ENCODE assay signal across 1 cellular context in genomic region chr9:137075275-137075775, GRCh38.
TF ChIP-seq lines count a peak whose summit lies in the region.

No MANE protein-coding gene starts in this region.

TF ChIP-seq in GM23338, 12 proteins besides CTCF, POLR2A, EP300 and RAD21 (continued from another document):
- TF ChIP-seq, protein P1, sequence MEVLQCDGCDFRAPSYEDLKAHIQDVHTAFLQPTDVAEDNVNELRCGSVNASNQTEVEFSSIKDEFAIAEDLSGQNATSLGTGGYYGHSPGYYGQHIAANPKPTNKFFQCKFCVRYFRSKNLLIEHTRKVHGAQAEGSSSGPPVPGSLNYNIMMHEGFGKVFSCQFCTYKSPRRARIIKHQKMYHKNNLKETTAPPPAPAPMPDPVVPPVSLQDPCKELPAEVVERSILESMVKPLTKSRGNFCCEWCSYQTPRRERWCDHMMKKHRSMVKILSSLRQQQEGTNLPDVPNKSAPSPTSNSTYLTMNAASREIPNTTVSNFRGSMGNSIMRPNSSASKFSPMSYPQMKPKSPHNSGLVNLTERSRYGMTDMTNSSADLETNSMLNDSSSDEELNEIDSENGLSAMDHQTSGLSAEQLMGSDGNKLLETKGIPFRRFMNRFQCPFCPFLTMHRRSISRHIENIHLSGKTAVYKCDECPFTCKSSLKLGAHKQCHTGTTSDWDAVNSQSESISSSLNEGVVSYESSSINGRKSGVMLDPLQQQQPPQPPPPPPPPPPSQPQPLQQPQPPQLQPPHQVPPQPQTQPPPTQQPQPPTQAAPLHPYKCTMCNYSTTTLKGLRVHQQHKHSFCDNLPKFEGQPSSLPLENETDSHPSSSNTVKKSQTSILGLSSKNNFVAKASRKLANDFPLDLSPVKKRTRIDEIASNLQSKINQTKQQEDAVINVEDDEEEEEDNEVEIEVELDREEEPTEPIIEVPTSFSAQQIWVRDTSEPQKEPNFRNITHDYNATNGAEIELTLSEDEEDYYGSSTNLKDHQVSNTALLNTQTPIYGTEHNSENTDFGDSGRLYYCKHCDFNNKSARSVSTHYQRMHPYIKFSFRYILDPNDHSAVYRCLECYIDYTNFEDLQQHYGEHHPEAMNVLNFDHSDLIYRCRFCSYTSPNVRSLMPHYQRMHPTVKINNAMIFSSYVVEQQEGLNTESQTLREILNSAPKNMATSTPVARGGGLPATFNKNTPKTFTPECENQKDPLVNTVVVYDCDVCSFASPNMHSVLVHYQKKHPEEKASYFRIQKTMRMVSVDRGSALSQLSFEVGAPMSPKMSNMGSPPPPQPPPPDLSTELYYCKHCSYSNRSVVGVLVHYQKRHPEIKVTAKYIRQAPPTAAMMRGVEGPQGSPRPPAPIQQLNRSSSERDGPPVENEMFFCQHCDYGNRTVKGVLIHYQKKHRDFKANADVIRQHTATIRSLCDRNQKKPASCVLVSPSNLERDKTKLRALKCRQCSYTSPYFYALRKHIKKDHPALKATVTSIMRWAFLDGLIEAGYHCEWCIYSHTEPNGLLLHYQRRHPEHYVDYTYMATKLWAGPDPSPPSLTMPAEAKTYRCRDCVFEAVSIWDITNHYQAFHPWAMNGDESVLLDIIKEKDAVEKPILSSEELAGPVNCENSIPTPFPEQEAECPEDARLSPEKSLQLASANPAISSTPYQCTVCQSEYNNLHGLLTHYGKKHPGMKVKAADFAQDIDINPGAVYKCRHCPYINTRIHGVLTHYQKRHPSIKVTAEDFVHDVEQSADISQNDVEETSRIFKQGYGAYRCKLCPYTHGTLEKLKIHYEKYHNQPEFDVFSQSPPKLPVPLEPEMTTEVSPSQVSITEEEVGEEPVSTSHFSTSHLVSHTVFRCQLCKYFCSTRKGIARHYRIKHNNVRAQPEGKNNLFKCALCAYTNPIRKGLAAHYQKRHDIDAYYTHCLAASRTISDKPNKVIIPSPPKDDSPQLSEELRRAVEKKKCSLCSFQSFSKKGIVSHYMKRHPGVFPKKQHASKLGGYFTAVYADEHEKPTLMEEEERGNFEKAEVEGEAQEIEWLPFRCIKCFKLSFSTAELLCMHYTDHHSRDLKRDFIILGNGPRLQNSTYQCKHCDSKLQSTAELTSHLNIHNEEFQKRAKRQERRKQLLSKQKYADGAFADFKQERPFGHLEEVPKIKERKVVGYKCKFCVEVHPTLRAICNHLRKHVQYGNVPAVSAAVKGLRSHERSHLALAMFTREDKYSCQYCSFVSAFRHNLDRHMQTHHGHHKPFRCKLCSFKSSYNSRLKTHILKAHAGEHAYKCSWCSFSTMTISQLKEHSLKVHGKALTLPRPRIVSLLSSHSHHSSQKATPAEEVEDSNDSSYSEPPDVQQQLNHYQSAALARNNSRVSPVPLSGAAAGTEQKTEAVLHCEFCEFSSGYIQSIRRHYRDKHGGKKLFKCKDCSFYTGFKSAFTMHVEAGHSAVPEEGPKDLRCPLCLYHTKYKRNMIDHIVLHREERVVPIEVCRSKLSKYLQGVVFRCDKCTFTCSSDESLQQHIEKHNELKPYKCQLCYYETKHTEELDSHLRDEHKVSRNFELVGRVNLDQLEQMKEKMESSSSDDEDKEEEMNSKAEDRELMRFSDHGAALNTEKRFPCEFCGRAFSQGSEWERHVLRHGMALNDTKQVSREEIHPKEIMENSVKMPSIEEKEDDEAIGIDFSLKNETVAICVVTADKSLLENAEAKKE (CRISPR knock-in tag; IDR thresholded peaks at IDR 0.05), result no peak
- TF ChIP-seq POLR2AphosphoS5 (IDR thresholded peaks at IDR 0.05; ENCODE audit: low read depth), result no peak
- no peak for TF ChIP-seq STAT1 (IDR thresholded peaks at IDR 0.05; ENCODE audit: unreplicated experiment)
- TF ChIP-seq ZNF114 (CRISPR knock-in tag; IDR thresholded peaks at IDR 0.05), result no peak
- no peak for TF ChIP-seq NANOG (IDR thresholded peaks at IDR 0.05; ENCODE audit: borderline replicate concordance)
- TF ChIP-seq EZH2phosphoT487 (IDR thresholded peaks at IDR 0.05; ENCODE audit: unreplicated experiment), result no peak
- TF ChIP-seq EZH2 (IDR thresholded peaks at IDR 0.05; ENCODE audit: low read depth, unreplicated experiment), result no peak
- no peak for TF ChIP-seq REST (IDR thresholded peaks at IDR 0.05; ENCODE audit: unreplicated experiment)
TF ChIP-seq in GM23338: peak in this region for 0.
